8 cellular contexts compared by ENCODE assay signal in genomic region chr1:247104965-247105364, GRCh38. TPM values are rescaled to one million over a fixed set of nuclear protein-coding genes. Genes with fewer than 3 reads are reported as not detected.
DNase-seq lines count a peak whose midpoint lies in the region; TF ChIP-seq lines count a peak whose summit lies in the region.

No MANE protein-coding gene starts in this region.

- H3K4me3 Mint-ChIP-seq in Calu3 (ENCODE audit: low read depth, unreplicated experiment) (no peak overlapping the region), endodermal cell (peak overlapping the region; percentile 26), osteocyte (ENCODE audit: unreplicated experiment) (no peak overlapping the region)

- H3K9me3 Mint-ChIP-seq in Calu3 (ENCODE audit: low read depth, unreplicated experiment) = peaks cover 27% of the 10 kb centered on the region
- H3K9me3 Mint-ChIP-seq in endodermal cell = peaks cover 44% of the 10 kb centered on the region
- peaks cover 26% of the 10 kb centered on the region for H3K9me3 Mint-ChIP-seq in osteocyte (ENCODE audit: unreplicated experiment)

- peaks cover 23% of the 10 kb centered on the region for H3K36me3 ChIP-seq in Loucy (ENCODE audit: insufficient read depth, low read length)
- H3K36me3 ChIP-seq in endodermal cell (ENCODE audit: control insufficient read depth, insufficient read depth, low read length) = peaks cover 26% of the 10 kb centered on the region

- no peaks in the 10 kb centered on the region for H3F3A ChIP-seq in Loucy (ENCODE audit: low read depth)

- CTCF ChIA-PET in Calu3 (lab: Charles Lee) = no interaction called here

- H3K27me3 ChIP-seq in Loucy (ENCODE audit: insufficient read depth, low read length, poor library complexity, severe bottlenecking) (peaks cover 9% of the 10 kb centered on the region), endodermal cell (ENCODE audit: control insufficient read depth, insufficient read depth, low read length, poor library complexity, severe bottlenecking) (no peaks in the 10 kb centered on the region)

- peaks cover 38% of the 10 kb centered on the region for H3K79me2 ChIP-seq in Loucy (ENCODE audit: insufficient read depth, low read length)

- DNase-seq in Calu3 (no peak), endodermal cell (no peak), osteocyte (ENCODE audit: extremely low spot score, unreplicated experiment) (peak; percentile 30), DMS53 (lab: John Stamatoyannopoulos, UW) (no peak), COLO668 (lab: John Stamatoyannopoulos, UW; ENCODE audit: unreplicated experiment) (no peak)
- DNase-seq in stimulated activated naive CD4-positive, alpha-beta T cell (lab: John Stamatoyannopoulos, UW) = no peak
- no peak for DNase-seq in activated naive CD4-positive, alpha-beta T cell (lab: John Stamatoyannopoulos, UW)

- H3K27me3 Mint-ChIP-seq in Calu3 (ENCODE audit: unreplicated experiment) (peaks cover 9% of the 10 kb centered on the region), endodermal cell (ENCODE audit: insufficient read depth) (peaks cover 13% of the 10 kb centered on the region), osteocyte (ENCODE audit: unreplicated experiment) (no peaks in the 10 kb centered on the region)

- H3K27ac ChIP-seq in endodermal cell (ENCODE audit: low read depth, low read length) = no peak overlapping the region

- H3K27ac Mint-ChIP-seq in Calu3 (ENCODE audit: unreplicated experiment) (peak overlapping the region; percentile 23), endodermal cell (peak overlapping the region; percentile 28), osteocyte (ENCODE audit: unreplicated experiment) (peak overlapping the region; percentile 44)

- BruUV-seq in Calu3 (replicated peaks; lab: Mats Ljungman, UMichigan) = no TSS peak

- TF ChIP-seq CTCF in Calu3 (IDR thresholded peaks at IDR 0.05; ENCODE audit: unreplicated experiment) = no peak
- no peak for TF ChIP-seq CTCF in Loucy (conservative IDR thresholded peaks at IDR 0.05; ENCODE audit: low read length)
- TF ChIP-seq CTCF in endodermal cell (conservative IDR thresholded peaks at IDR 0.05) = no peak
- no peak for TF ChIP-seq CTCF in osteocyte (IDR thresholded peaks at IDR 0.05)

- peaks cover 8% of the 10 kb centered on the region for H4K20me1 ChIP-seq in Loucy (ENCODE audit: insufficient read depth, low read length, poor library complexity, severe bottlenecking)

- no peaks in the 10 kb centered on the region for H3K9me2 ChIP-seq in Loucy (replicated peaks; ENCODE audit: low read depth, low read length)

- H3K4me1 ChIP-seq in Loucy (ENCODE audit: insufficient read depth, low read length, poor library complexity, severe bottlenecking) = peaks cover 18% of the 10 kb centered on the region
- H3K4me1 ChIP-seq in endodermal cell (ENCODE audit: control insufficient read depth, insufficient read depth, low read length) = no peaks in the 10 kb centered on the region

- peaks cover 19% of the 10 kb centered on the region for H3K36me3 Mint-ChIP-seq in Calu3 (ENCODE audit: insufficient read depth, unreplicated experiment)
- peaks cover 34% of the 10 kb centered on the region for H3K36me3 Mint-ChIP-seq in endodermal cell (ENCODE audit: low read depth)
- H3K36me3 Mint-ChIP-seq in osteocyte (ENCODE audit: unreplicated experiment) = peaks cover 28% of the 10 kb centered on the region

- peak overlapping the region; percentile 87 for H3K4me2 ChIP-seq in Loucy (ENCODE audit: low read depth, low read length, poor library complexity, severe bottlenecking)

- peak overlapping the region; percentile 94 for H3K4me3 ChIP-seq in Loucy (ENCODE audit: low read length, poor library complexity, severe bottlenecking)
- H3K4me3 ChIP-seq in endodermal cell (ENCODE audit: low read length) = peak overlapping the region; percentile 65

- intact Hi-C loops in Calu3 (cut with micrococcal nuclease; ENCODE audit: unreplicated experiment) = loop anchor here (10.0 kb wide), 1 partner anchor 170 kb away; the partner anchor contains the start of gene AHCTF1

- WGBS in endodermal cell (ENCODE audit: insufficient coverage in 1 of 2, insufficient read length in 1 of 2), 2 experiments = 91 to 97% methylated on average over 6 to 13 of the region's 13 CpGs

- H3K4me1 Mint-ChIP-seq in Calu3 (ENCODE audit: low read depth, unreplicated experiment) (peaks cover 6% of the 10 kb centered on the region), endodermal cell (peaks cover 9% of the 10 kb centered on the region), osteocyte (ENCODE audit: unreplicated experiment) (peaks cover 12% of the 10 kb centered on the region)

- H3K9me3 ChIP-seq in Loucy (ENCODE audit: insufficient read depth, low read depth, low read length) (peaks cover 31% of the 10 kb centered on the region), endodermal cell (ENCODE audit: control insufficient read depth, low read length) (peaks cover 40% of the 10 kb centered on the region)

- peak overlapping the region; percentile 19; the same call in 1 of the 2 replicates for H2AFZ ChIP-seq in Loucy (ENCODE audit: low read length)

- H3K9ac ChIP-seq in Loucy (ENCODE audit: low read depth, low read length, poor library complexity, severe bottlenecking) (peak overlapping the region; percentile 19), endodermal cell (ENCODE audit: extremely low read depth, low read length, poor library complexity, severe bottlenecking) (no peak overlapping the region)

RNA-seq across cellular contexts. Expression of gene ZNF669, which starts 0.8 kb away (rescaled TPM):
- total RNA-seq in Calu3 (2022) (8.9 and 10.5 TPM in 2 replicates), endodermal cell (10 to 100 TPM; 14.3 to 20.6 TPM), osteocyte (10.0 and 11.4 TPM in 2 replicates)
- 14.8 TPM for polyA plus RNA-seq in endodermal cell (2013, experiment 1 of 2)
- polyA plus RNA-seq in endodermal cell (2013, experiment 2 of 2) = 13.7 TPM

RNA-seq across cellular contexts. Expression of gene ZNF670, which starts 26.4 kb away (rescaled TPM):
- 3.9 and 6.1 TPM in 2 replicates for total RNA-seq in Calu3 (2022)
- 10 to 100 TPM; 10.9 to 15.7 TPM for total RNA-seq in endodermal cell
- polyA plus RNA-seq in endodermal cell (2013, experiment 1 of 2) = 14.0 TPM
- 13.1 TPM for polyA plus RNA-seq in endodermal cell (2013, experiment 2 of 2)
- 3.3 TPM in 2 replicates for total RNA-seq in osteocyte
